Comparison of ENCODE assay signal across 20 cellular contexts in genomic region chr20:39547546-39548410, GRCh38.
A peak's percentile ranks its signal among the peaks of the same experiment; 100 is the strongest.
DNase-seq lines count a peak whose midpoint lies in the region; ATAC-seq and TF ChIP-seq lines count a peak whose summit lies in the region.
"Had no signal": no experiment of that assay in that cellular context is flagged by ENCODE, and none has a peak within 500 bp of the region (broad histone marks: within the 10 kb centered on the region; RNA-seq: fewer than 3 reads in every experiment).

No MANE protein-coding gene starts in this region.

- H3K27ac Mint-ChIP-seq in chondrocyte (ENCODE audit: unreplicated experiment) (no peak overlapping the region), neural crest cell (ENCODE audit: unreplicated experiment) (no peak overlapping the region)
- H3K27ac Mint-ChIP-seq: CD14-positive monocyte had no signal

- H3K4me2 ChIP-seq in DOHH2 (ENCODE audit: low read length) (no peak overlapping the region), MM.1S (ENCODE audit: low read depth, low read length) (no peak overlapping the region)
- H3K4me2 ChIP-seq: A549, PC-9, SK-N-SH had no signal

- H4K20me1 ChIP-seq in DOHH2 (ENCODE audit: control insufficient read depth, insufficient read depth, low read depth, low read length) (no peaks in the 10 kb centered on the region), MM.1S (ENCODE audit: insufficient read depth, low read length) (no peaks in the 10 kb centered on the region)

- H3K4me1 ChIP-seq in DOHH2 (ENCODE audit: control insufficient read depth, low read length) (peaks cover 20% of the 10 kb centered on the region), MM.1S (ENCODE audit: low read length) (no peaks in the 10 kb centered on the region)
- H3K4me1 ChIP-seq: A549 had no signal

- no peaks in the 10 kb centered on the region for H3K27me3 ChIP-seq in DOHH2 (ENCODE audit: control insufficient read depth, low read length)
- H3K27me3 ChIP-seq in MM.1S (replicated peaks; ENCODE audit: insufficient read depth, low read length), result no peaks in the 10 kb centered on the region

- TF ChIP-seq CTCF in DOHH2 (IDR thresholded peaks at IDR 0.05; ENCODE audit: low read depth, low read length, poor library complexity, severe bottlenecking) (peak; percentile 38), LNCaP clone FGC (IDR thresholded peaks at IDR 0.05; ENCODE audit: control insufficient read depth, extremely low read depth, insufficient read depth) (0 out of 2 replicates have a peak, but pooled peaks have one; percentile 9), chondrocyte (IDR thresholded peaks at IDR 0.05) (peak; percentile 39), neural crest cell (conservative IDR thresholded peaks at IDR 0.05) (peak; percentile 21), MM.1S (IDR thresholded peaks at IDR 0.05; ENCODE audit: low read length) (no peak)

- H3K79me2 ChIP-seq in DOHH2 (ENCODE audit: control insufficient read depth, low read length) (no peaks in the 10 kb centered on the region), MM.1S (ENCODE audit: low read length) (no peaks in the 10 kb centered on the region)

- H3K27ac ChIP-seq in DOHH2 (ENCODE audit: low read depth, low read length) (no peak overlapping the region), MM.1S (ENCODE audit: low read length) (no peak overlapping the region)
- H3K27ac ChIP-seq: A549, GM23248, PC-9 had no signal

- H3K36me3 ChIP-seq in DOHH2 (ENCODE audit: control insufficient read depth, low read length), result no peaks in the 10 kb centered on the region
- H3K36me3 ChIP-seq in MM.1S (replicated peaks; ENCODE audit: insufficient read depth, low read length), result no peaks in the 10 kb centered on the region

- no peak overlapping the region for H2AFZ ChIP-seq in MM.1S (ENCODE audit: low read length)
- H2AFZ ChIP-seq: GM23248, PC-9 had no signal

- H3K4me1 Mint-ChIP-seq in chondrocyte (ENCODE audit: low read depth), result no peaks in the 10 kb centered on the region
- peaks cover 9% of the 10 kb centered on the region for H3K4me1 Mint-ChIP-seq in neural crest cell
- H3K4me1 Mint-ChIP-seq: CD14-positive monocyte had no signal

- H3K9ac ChIP-seq in MM.1S (ENCODE audit: low read length), result no peak overlapping the region
- H3K9ac ChIP-seq: GM23248, SK-N-SH had no signal

- H3F3A ChIP-seq in DOHH2 (ENCODE audit: control insufficient read depth, insufficient read depth) (no peaks in the 10 kb centered on the region), MM.1S (ENCODE audit: insufficient read depth, low read length) (no peaks in the 10 kb centered on the region)

- peaks cover 16% of the 10 kb centered on the region for H3K27me3 Mint-ChIP-seq in chondrocyte (ENCODE audit: low read depth)
- H3K27me3 Mint-ChIP-seq in neural crest cell (ENCODE audit: low read depth), result no peaks in the 10 kb centered on the region

- no peak overlapping the region for H3K4me3 Mint-ChIP-seq in chondrocyte (ENCODE audit: unreplicated experiment)
- H3K4me3 Mint-ChIP-seq in neural crest cell, result no peak overlapping the region
- H3K4me3 Mint-ChIP-seq: CD14-positive monocyte had no signal

- ATAC-seq in HG03280 (IDR thresholded peaks at IDR 0.05; ENCODE audit: unreplicated experiment) (no peak), GM18498 (IDR thresholded peaks at IDR 0.05; ENCODE audit: unreplicated experiment) (no peak), HG02763 (IDR thresholded peaks at IDR 0.05; ENCODE audit: unreplicated experiment) (no peak)
- ATAC-seq: A549, Right ventricle myocardium inferior had no signal

- H3K9me3 Mint-ChIP-seq in chondrocyte (ENCODE audit: low read depth) (peaks cover 5% of the 10 kb centered on the region), neural crest cell (peaks cover 3% of the 10 kb centered on the region)

- H3K9me3 ChIP-seq in DOHH2 (ENCODE audit: control insufficient read depth, insufficient read depth, low read length) (no peaks in the 10 kb centered on the region), MM.1S (replicated peaks; ENCODE audit: insufficient read depth, low read length) (no peaks in the 10 kb centered on the region)
- H3K9me3 ChIP-seq: A549, SK-N-SH had no signal

- H3K9me2 ChIP-seq in DOHH2 (replicated peaks; ENCODE audit: control insufficient read depth, low read length) (no peaks in the 10 kb centered on the region), MM.1S (replicated peaks; ENCODE audit: insufficient read depth, low read length) (no peaks in the 10 kb centered on the region)
- H3K9me2 ChIP-seq: SK-N-SH had no signal

- H3K36me3 Mint-ChIP-seq in chondrocyte (ENCODE audit: low read depth), result no peaks in the 10 kb centered on the region
- H3K36me3 Mint-ChIP-seq in neural crest cell (ENCODE audit: low read depth), result no peaks in the 10 kb centered on the region
- H3K36me3 Mint-ChIP-seq: CD14-positive monocyte had no signal

- H3K4me3 ChIP-seq in DOHH2 (ENCODE audit: low read length), result no peak overlapping the region
- H3K4me3 ChIP-seq in LNCaP clone FGC (ENCODE audit: low read depth, low read length), result no peak overlapping the region
- no peak overlapping the region for H3K4me3 ChIP-seq in MM.1S (ENCODE audit: low read length)
- H3K4me3 ChIP-seq: A549, GM23248, PC-9 had no signal

- DNase-seq in LNCaP clone FGC (ENCODE audit: low read depth) (no peak), chondrocyte (ENCODE audit: low spot score) (no peak), neural crest cell (ENCODE audit: low read depth, low spot score) (no peak), MM.1S (no peak)
- DNase-seq: COR-L47; Kasumi-1; NCI-H1436 treated with DMSO at 0.1 percent for 48 hours; NCI-H2081; NCI-H524 treated with DMSO at 0.1 percent for 48 hours; NK-92 treated with Interleukin-12 subunit alpha and Interleukin-12 subunit beta, amount 100 ng/mL, for 24 hours; PC-9; SK-N-SH had no signal
